In the genomic region with DNA sequence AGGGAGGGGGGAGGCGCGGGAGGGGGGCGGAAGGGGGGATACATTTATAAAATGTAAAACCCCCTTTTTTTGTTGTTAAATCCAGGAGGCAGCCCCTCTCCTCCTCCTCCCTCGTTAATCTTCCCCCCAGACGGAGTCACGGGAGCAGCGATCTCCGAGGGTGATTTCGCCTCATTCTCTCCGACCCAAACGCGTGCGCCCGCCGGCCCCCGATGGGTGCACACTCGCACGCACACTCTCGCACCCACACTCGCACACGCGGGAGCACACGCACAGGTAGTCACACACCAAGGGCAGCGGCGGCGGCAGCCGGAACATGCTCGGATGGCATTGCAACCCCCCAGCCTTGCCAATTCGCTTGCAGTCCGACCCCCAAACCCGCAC, we compare ENCODE assay signal across 8 cellular contexts. TPM values are rescaled to one million over a fixed set of nuclear protein-coding genes. Genes with fewer than 3 reads are reported as not detected.
DNase-seq lines count a peak whose midpoint lies in the region; ATAC-seq, FAIRE-seq and TF ChIP-seq lines count a peak whose summit lies in the region.

No MANE protein-coding gene starts in this region.

- POLR2A ChIA-PET in AG04450 (lab: Yijun Ruan, JAX) = no interaction called here

- TF ChIP-seq CTCF in AG04450 (IDR thresholded peaks at IDR 0.05; ENCODE audit: low read depth, low read length) (no peak), bronchial epithelial cell (IDR thresholded peaks at IDR 0.05; ENCODE audit: insufficient read depth, low read length, severe bottlenecking) (no peak), right lobe of liver (IDR thresholded peaks at IDR 0.05) (no peak)

- H3K9me3 ChIP-seq in AG04450 (ENCODE audit: control insufficient read depth, insufficient read depth, low read length) (peaks cover 8% of the 10 kb centered on the region; the same call in 1 of the 2 replicates), right lobe of liver (no peaks in the 10 kb centered on the region)

- H3K4me3 ChIP-seq in AG04450 (ENCODE audit: low read depth, low read length) = peak overlapping the region; percentile 94
- H3K4me3 ChIP-seq in bronchial epithelial cell (ENCODE audit: low read depth, low read length) = peak overlapping the region; percentile 94
- H3K4me3 ChIP-seq in right lobe of liver = peak overlapping the region; percentile 84 to 94 (median 85)

- DNase-seq in AG04450 (ENCODE audit: low read depth, low spot score) (no peak), HT1080 (ENCODE audit: low read depth) (peak; percentile 21), UCSD-AML1 (lab: John Stamatoyannopoulos, UW; ENCODE audit: unreplicated experiment) (peak; percentile 54), bronchial epithelial cell (ENCODE audit: low read depth) (no peak), right lobe of liver (peak; percentile 66 to 78 (median 67))
- peak; percentile 45 to 47 (median 47) for DNase-seq in stimulated activated CD4-positive, alpha-beta T cell treated with anti-CD3 and anti-CD28 coated beads, TNF-alpha, amount 100 ng/mL, for 4 hours (ENCODE audit: low read depth in 3 of 3)

- intact Hi-C loops in right lobe of liver (cut with DNase I) = no loop called here

- peak overlapping the region; percentile 88 for H3K27ac ChIP-seq in AG04450 (ENCODE audit: low read depth, low read length)
- peak overlapping the region; percentile 97 to 100 (median 99) for H3K27ac ChIP-seq in right lobe of liver

- under 1% methylated on average over 21 of the region's 31 CpGs for WGBS in right lobe of liver (ENCODE audit: insufficient coverage, low coverage, low lambda C conversion rate, missing lambda C conversion rate)

- ATAC-seq in right lobe of liver (peak; percentile 3 to 5 (median 4)), HG03342 (IDR thresholded peaks at IDR 0.05; ENCODE audit: unreplicated experiment) (no peak), GM21423 (IDR thresholded peaks at IDR 0.05; ENCODE audit: unreplicated experiment) (no peak)

- FAIRE-seq in bronchial epithelial cell (lab: Jason Lieb, UNC) = no peak

- no peak for TF ChIP-seq POLR2A in right lobe of liver (IDR thresholded peaks at IDR 0.05)

- H3K27me3 ChIP-seq in AG04450 (ENCODE audit: control insufficient read depth, insufficient read depth, low read length) (no peaks in the 10 kb centered on the region), bronchial epithelial cell (ENCODE audit: control insufficient read depth, insufficient read depth, low read length) (no peaks in the 10 kb centered on the region), right lobe of liver (no peaks in the 10 kb centered on the region)

- peaks cover 0 to 19% (median 7%) of the 10 kb centered on the region in 4 donors for H3K4me1 ChIP-seq in right lobe of liver

- CTCF ChIA-PET in AG04450 (lab: Charles Lee) = no interaction called here

- H3K36me3 ChIP-seq in bronchial epithelial cell (ENCODE audit: control insufficient read depth, insufficient read depth, low read length) = no peaks in the 10 kb centered on the region
- no peaks in the 10 kb centered on the region for H3K36me3 ChIP-seq in right lobe of liver

RNA-seq across cellular contexts. Expression of gene ANP32A, which starts 0.5 kb away (rescaled TPM):
- 67.8 and 69.4 TPM in 2 replicates for polyA plus RNA-seq in AG04450 (2011; rRNA removed)
- polyA minus RNA-seq in AG04450 (2011; rRNA and poly(A)+ RNA removed) = 25.7 and 33.3 TPM in 2 replicates
- total RNA-seq in HT1080 (2014; rRNA removed; shearing (Covaris generic)) = 80.0 and 120 TPM in 2 replicates
- 176 and 201 TPM in 2 replicates for polyA plus RNA-seq in HT1080 (2015; cell fraction: cytosol; rRNA removed)
- 135 and 138 TPM in 2 replicates for polyA plus RNA-seq in HT1080 (2015; cell fraction: nucleus; rRNA removed)
- total RNA-seq in bronchial epithelial cell = 42.6 and 44.2 TPM in 2 replicates
- total RNA-seq in right lobe of liver = 10 to 100 TPM; 39.9 to 66.6 (median 49.0) TPM

Comparison
In these comparisons a context has a peak if more than half of its experiments do, and no peak if none do; other contexts are left out.
1. DNase-seq: peak in HT1080 (single experiment), UCSD-AML1 (single experiment), right lobe of liver (3 of 3) and stimulated activated CD4-positive, alpha-beta T cell treated with anti-CD3 and anti-CD28 coated beads, TNF-alpha, amount 100 ng/mL, for 4 hours (3 of 3); none in AG04450 (single experiment) and bronchial epithelial cell (single experiment).
2. ATAC-seq: peak in right lobe of liver (4 of 4); none in HG03342 (single experiment) and GM21423 (single experiment).
3. Peak in every context shown above with its lines, with median percentiles within 50 percentile points of each other: H3K4me3 ChIP-seq.